In the genomic region with DNA sequence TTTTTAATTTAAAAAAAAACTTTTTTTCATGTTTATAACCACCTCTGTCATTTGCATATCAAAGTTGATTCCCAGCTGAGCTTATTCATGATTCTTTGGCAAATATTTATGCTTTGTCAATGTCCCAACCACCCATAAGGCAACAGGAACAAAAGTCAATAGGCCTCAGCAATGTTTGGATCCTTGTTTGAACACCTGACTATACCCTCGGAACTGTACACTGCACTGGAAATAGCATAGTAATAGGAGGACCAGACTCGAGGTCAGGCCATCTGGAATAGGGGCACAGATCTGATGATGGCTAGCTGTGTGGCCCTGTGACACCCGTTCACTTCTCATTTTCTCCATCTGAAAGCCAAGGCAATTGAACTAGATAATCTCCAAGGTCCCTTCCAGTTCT, we compare ENCODE assay signal across 18 cellular contexts.
A peak's percentile ranks its signal among the peaks of the same experiment; 100 is the strongest.
DNase-seq lines count a peak whose midpoint lies in the region; FAIRE-seq and TF ChIP-seq lines count a peak whose summit lies in the region.
"Had no signal": no experiment of that assay in that cellular context is flagged by ENCODE, and none has a peak within 500 bp of the region (broad histone marks: within the 10 kb centered on the region; RNA-seq: fewer than 3 reads in every experiment).

No MANE protein-coding gene starts in this region.

- H2BK12ac ChIP-seq in H1 (ENCODE audit: low read depth, low read length) = no peak overlapping the region

- H4K8ac ChIP-seq in H1 (ENCODE audit: extremely low read depth, insufficient read depth, low read length) = no peak overlapping the region

- no peak overlapping the region for H3K4me2 ChIP-seq in MM.1S (ENCODE audit: low read depth, low read length)
- H3K4me2 ChIP-seq in H1 (ENCODE audit: insufficient read depth in 1 of 2, low read depth in 2 of 2, low read length in 2 of 2) = no peak overlapping the region

- 0 out of 2 replicates have a peak overlapping the region, but pooled peaks have one; percentile 12 for H2AFZ ChIP-seq in MM.1S (ENCODE audit: low read length)
- H2AFZ ChIP-seq in H1 (ENCODE audit: low read length) = no peak overlapping the region

- no peaks in the 10 kb centered on the region for H3K36me3 ChIP-seq in MM.1S (replicated peaks; ENCODE audit: insufficient read depth, low read length)
- no peaks in the 10 kb centered on the region for H3K36me3 ChIP-seq in H1 (ENCODE audit: control insufficient read depth in 2 of 4, insufficient read depth in 4 of 4, low read length in 3 of 4)
- H3K36me3 ChIP-seq: adrenal gland, left ventricle myocardium inferior, spleen, suprapubic skin had no signal

- no peaks in the 10 kb centered on the region for H3K79me2 ChIP-seq in MM.1S (ENCODE audit: low read length)
- no peaks in the 10 kb centered on the region for H3K79me2 ChIP-seq in H1 (ENCODE audit: control insufficient read depth in 1 of 2, insufficient read depth in 2 of 2, low read length in 2 of 2)

- H3K4me3 ChIP-seq in MM.1S (ENCODE audit: low read length) = no peak overlapping the region
- no peak overlapping the region for H3K4me3 ChIP-seq in H1 (ENCODE audit: extremely low read depth in 1 of 4, insufficient read depth in 2 of 4, low read depth in 3 of 4, low read length in 4 of 4)
- H3K4me3 ChIP-seq: adrenal gland, left ventricle myocardium inferior, spleen, suprapubic skin had no signal

- CTCF ChIA-PET in H1 (lab: Charles Lee; ENCODE audit: partially characterized antibody) = interaction anchor here (0.5 to 2.2 kb wide), 25 partner anchors 9 to 665 kb away, joined by 3 to 12 read pairs (median 4); no protein-coding TSS in a partner anchor
- CTCF ChIA-PET in RWPE1 (lab: Yijun Ruan, JAX) = interaction anchor here (0.6 to 0.9 kb wide), 6 partner anchors 10 to 1046 kb away, joined by 3 to 5 read pairs (median 4); no protein-coding TSS in a partner anchor

- H3K23ac ChIP-seq in H1 (ENCODE audit: insufficient read length) = no peak overlapping the region

- no peak overlapping the region for H2BK5ac ChIP-seq in H1 (ENCODE audit: low read depth, low read length)

- H3K9me3 ChIP-seq in MM.1S (replicated peaks; ENCODE audit: insufficient read depth, low read length) = no peaks in the 10 kb centered on the region
- no peaks in the 10 kb centered on the region for H3K9me3 ChIP-seq in H1 (ENCODE audit: insufficient read depth in 2 of 2, low read depth in 1 of 2, low read length in 1 of 2)
- H3K9me3 ChIP-seq: adrenal gland, left ventricle myocardium inferior, spleen, suprapubic skin had no signal

- no peak overlapping the region for H4K91ac ChIP-seq in H1 (replicated peaks; ENCODE audit: insufficient read length, low read length)

- TF ChIP-seq CTCF in MM.1S (IDR thresholded peaks at IDR 0.05; ENCODE audit: low read length) (no peak), H1 (IDR thresholded peaks at IDR 0.05; ENCODE audit: control extremely low read depth in 1 of 3, insufficient read depth in 1 of 3, low read depth in 1 of 3, low read length in 3 of 3) (no peak), RWPE1 (conservative IDR thresholded peaks at IDR 0.05; ENCODE audit: low read depth) (no peak)

- FAIRE-seq in H1 (lab: Jason Lieb, UNC) = no peak
- FAIRE-seq: HTR-8/SVneo had no signal

- H3K23me2 ChIP-seq in H1 (ENCODE audit: low read depth, low read length) = no peaks in the 10 kb centered on the region

- H2BK20ac ChIP-seq in H1 (ENCODE audit: low read length) = peak overlapping the region; percentile 55

- no peak overlapping the region for H4K5ac ChIP-seq in H1 (ENCODE audit: insufficient read length, low read depth, low read length)

- TF ChIP-seq POLR2A in H1 (IDR thresholded peaks at IDR 0.05; ENCODE audit: control extremely low read depth in 1 of 2, low read depth in 2 of 2, low read length in 2 of 2) = no peak

- H2BK15ac ChIP-seq in H1 (ENCODE audit: low read length) = peak overlapping the region; percentile 65; the same call in 1 of the 2 replicates

- no peaks in the 10 kb centered on the region for H3K4me1 ChIP-seq in MM.1S (ENCODE audit: low read length)
- peaks cover 0 to 4% (median 0%) of the 10 kb centered on the region in 4 experiments; a peak in 2 of 7 replicates for H3K4me1 ChIP-seq in H1 (replicated peaks in 1 of 4; ENCODE audit: control insufficient read depth in 3 of 4, insufficient read depth in 4 of 4, low read length in 3 of 4)
- H3K4me1 ChIP-seq: adrenal gland, left ventricle myocardium inferior, spleen had no signal

- TF ChIP-seq RAD21 in H1 (IDR thresholded peaks at IDR 0.05 in 1 of 2, conservative IDR thresholded peaks at IDR 0.05 in 1 of 2; ENCODE audit: low read depth in 2 of 2, low read length in 2 of 2) = no peak

- H3F3A ChIP-seq in MM.1S (ENCODE audit: insufficient read depth, low read length) = no peaks in the 10 kb centered on the region

- TF ChIP-seq EP300 in H1 (IDR thresholded peaks at IDR 0.05; ENCODE audit: borderline replicate concordance in 1 of 2, low read depth in 2 of 2, low read length in 2 of 2) = no peak

- no peaks in the 10 kb centered on the region for H3K27me3 ChIP-seq in MM.1S (replicated peaks; ENCODE audit: insufficient read depth, low read length)
- no peaks in the 10 kb centered on the region for H3K27me3 ChIP-seq in H1 (replicated peaks in 1 of 4; ENCODE audit: control insufficient read depth in 3 of 4, extremely low read depth in 1 of 4, insufficient read depth in 3 of 4, low read length in 3 of 4)
- H3K27me3 ChIP-seq: adrenal gland, spleen, suprapubic skin had no signal

- H3K56ac ChIP-seq in H1 (replicated peaks; ENCODE audit: insufficient read length, low read depth, low read length) = no peak overlapping the region

- no peak overlapping the region for H3K18ac ChIP-seq in H1 (ENCODE audit: extremely low read depth, low read length)

- no peaks in the 10 kb centered on the region for H4K20me1 ChIP-seq in MM.1S (ENCODE audit: insufficient read depth, low read length)
- H4K20me1 ChIP-seq in H1 (replicated peaks in 1 of 2; ENCODE audit: control insufficient read depth in 1 of 2, insufficient read depth in 2 of 2, low read length in 2 of 2) = no peaks in the 10 kb centered on the region

- 90% methylated on average over 3 of the region's 3 CpGs; no CpG with 5 or more reads in 1 of the 2 experiments for WGBS in H1 (ENCODE audit: extremely low coverage in 1 of 2, insufficient coverage in 1 of 2, insufficient read length in 1 of 2, insufficient replicate concordance in 2 of 2, low coverage in 1 of 2, low lambda C conversion rate in 2 of 2, missing lambda C conversion rate in 1 of 2), 2 experiments

- no peak overlapping the region for H3K9ac ChIP-seq in MM.1S (ENCODE audit: low read length)
- H3K9ac ChIP-seq in H1 (replicated peaks in 1 of 4; ENCODE audit: extremely low read depth in 1 of 4, low read depth in 3 of 4, low read length in 3 of 4) = no peak overlapping the region

- no peak overlapping the region for H3K4ac ChIP-seq in H1 (replicated peaks; ENCODE audit: insufficient read length, low read depth, low read length)

- H3K27ac ChIP-seq in MM.1S (ENCODE audit: low read length) = no peak overlapping the region
- H3K27ac ChIP-seq in H1 (ENCODE audit: low read depth, low read length) = no peak overlapping the region
- no peak overlapping the region for H3K27ac ChIP-seq in RWPE1
- H3K27ac ChIP-seq: adrenal gland, left ventricle myocardium inferior, spleen, suprapubic skin had no signal

- no peaks in the 10 kb centered on the region for H3K9me2 ChIP-seq in MM.1S (replicated peaks; ENCODE audit: insufficient read depth, low read length)

- no peak overlapping the region for H3K14ac ChIP-seq in H1 (ENCODE audit: insufficient read length)

- H2AK5ac ChIP-seq in H1 (ENCODE audit: low read depth, low read length) = no peak overlapping the region

- no peak overlapping the region for H2BK120ac ChIP-seq in H1 (replicated peaks; ENCODE audit: low read depth, low read length)

- DNase-seq in DMS153 (lab: John Stamatoyannopoulos, UW) (peak; percentile 84), MM.1S (no peak), NCI-H510A treated with DMSO at 0.1 percent for 48 hours (lab: John Stamatoyannopoulos, UW) (peak; percentile 90), H1 (ENCODE audit: low read depth in 1 of 2, low spot score in 2 of 2) (no peak), RWPE1 (ENCODE audit: low spot score) (no peak), HK-2 (ENCODE audit: unreplicated experiment) (no peak), HPDE6-E6E7 (ENCODE audit: extremely low spot score) (no peak)
- DNase-seq: activated CD4-positive, alpha-beta T cell treated with anti-CD3 and anti-CD28 coated beads, Interleukin-2, amount 50 U/mL, for 1 hour; activated CD8-positive, alpha-beta memory T cell treated with anti-CD3 and anti-CD28 coated beads, Interleukin-2, amount 50 U/mL, for 48 hours; activated gamma-delta T cell; adrenal gland; head of caudate nucleus; left ventricle myocardium inferior; midbrain; spleen; stimulated activated CD8-positive, alpha-beta memory T cell treated with anti-CD3 and anti-CD28 coated beads, Interleukin-4, amount 100 ng/mL, for 48 hours had no signal

- POLR2A ChIA-PET in H1 (lab: Charles Lee; ENCODE audit: partially characterized antibody) = no interaction called here
- POLR2A ChIA-PET in RWPE1 (lab: Yijun Ruan, JAX; ENCODE audit: low non-redundant PET) = no interaction called here

- no peaks in the 10 kb centered on the region for H3K79me1 ChIP-seq in H1 (ENCODE audit: low read depth, low read length)

TF ChIP-seq in H1, 55 proteins besides CTCF, POLR2A, EP300 and RAD21:
- TF ChIP-seq CEBPB (IDR thresholded peaks at IDR 0.05; ENCODE audit: low read depth, low read length) (no peak), FOSL1 (IDR thresholded peaks at IDR 0.05; ENCODE audit: insufficient read depth, low read depth, low read length) (no peak), RBBP5 (IDR thresholded peaks at IDR 0.05; ENCODE audit: borderline replicate concordance, low read depth, low read length) (no peak), KDM4A (IDR thresholded peaks at IDR 0.05; ENCODE audit: low read depth, low read length, severe bottlenecking) (no peak), GTF2F1 (IDR thresholded peaks at IDR 0.05; ENCODE audit: borderline replicate concordance, low read depth, low read length) (no peak), CREB1 (IDR thresholded peaks at IDR 0.05) (no peak), NANOG (IDR thresholded peaks at IDR 0.05; ENCODE audit: insufficient read depth, low read depth, low read length, poor library complexity, severe bottlenecking) (no peak), GABPA (IDR thresholded peaks at IDR 0.05; ENCODE audit: borderline replicate concordance, insufficient read depth, low read length) (no peak), BCL11A (IDR thresholded peaks at IDR 0.05; ENCODE audit: low read depth in 2 of 2, low read length in 2 of 2) (no peak)

Comparison
In these comparisons a context has a peak if more than half of its experiments do, and no peak if none do; other contexts are left out.
1. DNase-seq: peak in DMS153 (single experiment) and NCI-H510A treated with DMSO at 0.1 percent for 48 hours (single experiment); none in MM.1S (single experiment), H1 (0 of 2), RWPE1 (single experiment), HK-2 (single experiment) and HPDE6-E6E7 (single experiment).